In the genomic region with DNA sequence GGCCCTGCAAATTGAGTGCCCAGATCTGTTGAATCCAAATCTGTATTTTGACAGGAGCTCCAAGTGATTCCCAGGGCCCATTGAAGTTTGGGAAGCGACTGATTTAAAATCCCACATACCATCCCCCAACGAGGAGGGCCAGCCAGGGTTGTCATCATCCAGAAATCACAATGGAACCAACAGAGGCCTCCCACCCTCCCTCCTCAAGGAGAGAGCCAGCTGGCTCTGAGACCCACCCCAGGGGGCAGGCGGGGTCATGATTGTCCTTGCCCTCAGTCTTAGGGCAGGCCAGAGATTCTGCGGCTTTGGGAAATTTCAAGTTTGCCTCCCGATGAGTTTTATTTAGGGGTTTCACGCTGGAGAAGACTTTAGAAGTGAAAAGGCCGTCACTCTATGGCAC, we compare ENCODE assay signal across 25 cellular contexts.
"Had no signal": no experiment of that assay in that cellular context is flagged by ENCODE, and none has a peak within 500 bp of the region (broad histone marks: within the 10 kb centered on the region; RNA-seq: fewer than 3 reads in every experiment).

No MANE protein-coding gene starts in this region.

- H2AFZ ChIP-seq: hepatocyte had no signal

- DNase-seq: activated CD4-positive, alpha-beta T cell treated with anti-CD3 and anti-CD28 coated beads for 4 hours; activated CD4-positive, alpha-beta T cell treated with anti-CD3 and anti-CD28 coated beads, Interleukin-2, amount 50 U/mL, for 4 hours; activated naive CD4-positive, alpha-beta T cell; activated T-cell treated with anti-CD3 and anti-CD28 coated beads for 4 hours; activated T-cell treated with anti-CD3 and anti-CD28 coated beads, Interleukin-2, amount 50 U/mL, for 72 hours; dermis blood vessel endothelial cell; effector CD8-positive, alpha-beta T cell; erythroblast; immature natural killer cell; kidney; lower lobe of right lung; mucosa of descending colon; ovary; stimulated activated CD4-positive, alpha-beta T cell treated with anti-CD3 and anti-CD28 coated beads, Interleukin-15, amount 100 ng/mL, for 24 hours; stimulated activated CD4-positive, alpha-beta T cell treated with anti-CD3 and anti-CD28 coated beads, Interleukin-2, amount 100 ng/mL, for 24 hours; stimulated activated naive B cell treated with anti-CD40 and anti-IgM and Interleukin-4, amounts not matched to agents 10 μg/mL and 1 μg/mL and 100 μg/mL, for 72 hours; tibial artery; upper lobe of right lung had no signal

- H3K27ac Mint-ChIP-seq: activated naive CD4-positive, alpha-beta T cell treated with anti-CD3 and anti-CD28 coated beads, Interleukin-2, amount 50 U/mL, for 72 hours; activated T-cell treated with anti-CD3 and anti-CD28 coated beads, Interleukin-2, amount 50 U/mL, for 72 hours; immature natural killer cell; natural killer cell treated with Interleukin-12 subunit alpha and Interleukin-12 subunit beta and Interleukin-15 and Interleukin-18, amount 100 ng/mL, for 72 hours; progenitor cell of endocrine pancreas; stimulated activated naive B cell treated with anti-CD40 and anti-IgM and Interleukin-4, amounts not matched to agents 10 μg/mL and 1 μg/mL and 100 μg/mL, for 72 hours had no signal

- H3K4me2 ChIP-seq: hepatocyte had no signal

- H3K36me3 ChIP-seq: gastroesophageal sphincter, lower lobe of right lung, ovary, suprapubic skin, tibial artery, upper lobe of right lung had no signal

- H3K36me3 Mint-ChIP-seq: activated naive CD4-positive, alpha-beta T cell treated with anti-CD3 and anti-CD28 coated beads, Interleukin-2, amount 50 U/mL, for 72 hours; immature natural killer cell; natural killer cell treated with Interleukin-12 subunit alpha and Interleukin-12 subunit beta and Interleukin-15 and Interleukin-18, amount 100 ng/mL, for 72 hours; stimulated activated naive B cell treated with anti-CD40 and anti-IgM and Interleukin-4, amounts not matched to agents 10 μg/mL and 1 μg/mL and 100 μg/mL, for 72 hours had no signal

- H3K9me3 Mint-ChIP-seq: activated naive CD4-positive, alpha-beta T cell treated with anti-CD3 and anti-CD28 coated beads, Interleukin-2, amount 50 U/mL, for 72 hours; activated T-cell treated with anti-CD3 and anti-CD28 coated beads, Interleukin-2, amount 50 U/mL, for 72 hours; natural killer cell treated with Interleukin-12 subunit alpha and Interleukin-12 subunit beta and Interleukin-15 and Interleukin-18, amount 100 ng/mL, for 72 hours; stimulated activated naive B cell treated with anti-CD40 and anti-IgM and Interleukin-4, amounts not matched to agents 10 μg/mL and 1 μg/mL and 100 μg/mL, for 72 hours had no signal

- H3K4me3 Mint-ChIP-seq: activated T-cell treated with anti-CD3 and anti-CD28 coated beads, Interleukin-2, amount 50 U/mL, for 72 hours; immature natural killer cell; natural killer cell treated with Interleukin-12 subunit alpha and Interleukin-12 subunit beta and Interleukin-15 and Interleukin-18, amount 100 ng/mL, for 72 hours; stimulated activated naive B cell treated with anti-CD40 and anti-IgM and Interleukin-4, amounts not matched to agents 10 μg/mL and 1 μg/mL and 100 μg/mL, for 72 hours had no signal

- ATAC-seq: activated naive CD4-positive, alpha-beta T cell treated with anti-CD3 and anti-CD28 coated beads, Interleukin-2, amount 50 U/mL, for 72 hours; activated T-cell treated with anti-CD3 and anti-CD28 coated beads, Interleukin-2, amount 50 U/mL, for 72 hours; gastroesophageal sphincter; lower lobe of right lung; mucosa of descending colon; natural killer cell treated with Interleukin-12 subunit alpha and Interleukin-12 subunit beta and Interleukin-15 and Interleukin-18, amount 100 ng/mL, for 72 hours; stimulated activated naive B cell treated with anti-CD40 and anti-IgM and Interleukin-4, amounts not matched to agents 10 μg/mL and 1 μg/mL and 100 μg/mL, for 72 hours; upper lobe of right lung had no signal

- H3K79me2 ChIP-seq: hepatocyte had no signal

- H3K27me3 ChIP-seq: hepatocyte, ovary, tibial artery had no signal

- H3K4me3 ChIP-seq: gastroesophageal sphincter, hepatocyte, lower lobe of right lung, mucosa of descending colon, ovary, suprapubic skin, tibial artery, upper lobe of right lung had no signal

- H3K9me3 ChIP-seq: gastroesophageal sphincter, lower lobe of right lung, mucosa of descending colon, ovary, suprapubic skin, tibial artery, upper lobe of right lung had no signal

- H3K4me1 Mint-ChIP-seq: immature natural killer cell; stimulated activated naive B cell treated with anti-CD40 and anti-IgM and Interleukin-4, amounts not matched to agents 10 μg/mL and 1 μg/mL and 100 μg/mL, for 72 hours had no signal

- H3K27ac ChIP-seq: gastroesophageal sphincter, hepatocyte, lower lobe of right lung, ovary, suprapubic skin, tibial artery, upper lobe of right lung, VCaP had no signal
